Comparison of ENCODE assay signal across 32 cellular contexts in genomic region chr9:132390966-132391365, GRCh38. TPM values are rescaled to one million over a fixed set of nuclear protein-coding genes. Genes with fewer than 3 reads are reported as not detected.
"Had no signal": no experiment of that assay in that cellular context is flagged by ENCODE, and none has a peak within 500 bp of the region (broad histone marks: within the 10 kb centered on the region; RNA-seq: fewer than 3 reads in every experiment).

No MANE protein-coding gene starts in this region.

- DNase-seq: activated CD4-positive, alpha-beta memory T cell treated with anti-CD3 and anti-CD28 coated beads, Interleukin-2, amount 10 ng/mL, durations not matched to agents 7 days and 5 days; activated CD4-positive, alpha-beta T cell treated with anti-CD3 and anti-CD28 coated beads for 1 hour; activated CD4-positive, alpha-beta T cell treated with anti-CD3 and anti-CD28 coated beads for 4 hours; activated CD4-positive, alpha-beta T cell treated with anti-CD3 and anti-CD28 coated beads, Interleukin-2, amount 10 ng/mL, durations not matched to agents 7 days and 5 days; activated CD4-positive, alpha-beta T cell treated with anti-CD3 and anti-CD28 coated beads, Interleukin-2, amount 50 U/mL, for 4 hours; activated CD8-positive, alpha-beta memory T cell treated with anti-CD3 and anti-CD28 coated beads, Interleukin-2, amount 50 U/mL, for 48 hours; activated gamma-delta T cell; activated naive CD4-positive, alpha-beta T cell; activated naive CD4-positive, alpha-beta T cell treated with anti-CD3 and anti-CD28 coated beads, Interleukin-2, amount 10 ng/mL, durations not matched to agents 7 days and 5 days; activated naive CD8-positive, alpha-beta T cell treated with anti-CD3 and anti-CD28 coated beads, Interleukin-2, amount 10 ng/mL, durations not matched to agents 7 days and 5 days; activated T-cell treated with anti-CD3 and anti-CD28 coated beads for 4 hours; activated T-cell treated with anti-CD3 and anti-CD28 coated beads, Interleukin-2, amount 50 U/mL, for 24 hours; activated T-cell treated with anti-CD3 and anti-CD28 coated beads, Interleukin-2, amount 50 U/mL, for 72 hours; central memory CD4-positive, alpha-beta T cell; cerebellar nuclear complex; colonic mucosa; effector CD8-positive, alpha-beta T cell; esophagus squamous epithelium; foreskin melanocyte; T-helper 2 cell had no signal

- H3K27me3 Mint-ChIP-seq: activated CD4-positive, alpha-beta memory T cell treated with anti-CD3 and anti-CD28 coated beads, Interleukin-2, amount 10 ng/mL, durations not matched to agents 7 days and 5 days; activated CD4-positive, alpha-beta T cell treated with anti-CD3 and anti-CD28 coated beads, Interleukin-2, amount 10 ng/mL, durations not matched to agents 7 days and 5 days; activated naive CD4-positive, alpha-beta T cell treated with anti-CD3 and anti-CD28 coated beads, Interleukin-2, amount 10 ng/mL, durations not matched to agents 7 days and 5 days; activated naive CD8-positive, alpha-beta T cell treated with anti-CD3 and anti-CD28 coated beads, Interleukin-2, amount 10 ng/mL, durations not matched to agents 7 days and 5 days; activated T-cell treated with anti-CD3 and anti-CD28 coated beads, Interleukin-2, amount 50 U/mL, for 24 hours had no signal

- H3K27me3 ChIP-seq: ascending aorta, breast epithelium, cardiac muscle cell, colonic mucosa, esophagus squamous epithelium, gastroesophageal sphincter had no signal

- H3K4me3 ChIP-seq: ascending aorta, breast epithelium, cardiac muscle cell, colonic mucosa, esophagus squamous epithelium, gastroesophageal sphincter had no signal

- H3K9me3 ChIP-seq: ascending aorta, breast epithelium, colonic mucosa, esophagus squamous epithelium, gastroesophageal sphincter had no signal

- H3K4me3 Mint-ChIP-seq: activated CD4-positive, alpha-beta memory T cell treated with anti-CD3 and anti-CD28 coated beads, Interleukin-2, amount 10 ng/mL, durations not matched to agents 7 days and 5 days; activated CD4-positive, alpha-beta T cell treated with anti-CD3 and anti-CD28 coated beads, Interleukin-2, amount 10 ng/mL, durations not matched to agents 7 days and 5 days; activated naive CD4-positive, alpha-beta T cell treated with anti-CD3 and anti-CD28 coated beads, Interleukin-2, amount 10 ng/mL, durations not matched to agents 7 days and 5 days; activated naive CD8-positive, alpha-beta T cell treated with anti-CD3 and anti-CD28 coated beads, Interleukin-2, amount 10 ng/mL, durations not matched to agents 7 days and 5 days; activated T-cell treated with anti-CD3 and anti-CD28 coated beads, Interleukin-2, amount 50 U/mL, for 24 hours; activated T-cell treated with anti-CD3 and anti-CD28 coated beads, Interleukin-2, amount 50 U/mL, for 72 hours; brain; WTC11 had no signal

- H3K27ac ChIP-seq: ascending aorta, breast epithelium, cardiac muscle cell, colonic mucosa, epithelial cell of prostate, esophagus squamous epithelium, gastroesophageal sphincter had no signal

- ATAC-seq: activated naive CD4-positive, alpha-beta T cell treated with anti-CD3 and anti-CD28 coated beads, Interleukin-2, amount 50 U/mL, for 72 hours; activated T-cell treated with anti-CD3 and anti-CD28 coated beads, Interleukin-2, amount 50 U/mL, for 72 hours; gastroesophageal sphincter; WTC11 had no signal

- H3K4me1 Mint-ChIP-seq: activated CD4-positive, alpha-beta memory T cell treated with anti-CD3 and anti-CD28 coated beads, Interleukin-2, amount 10 ng/mL, durations not matched to agents 7 days and 5 days; activated CD4-positive, alpha-beta T cell treated with anti-CD3 and anti-CD28 coated beads, Interleukin-2, amount 10 ng/mL, durations not matched to agents 7 days and 5 days; activated naive CD4-positive, alpha-beta T cell treated with anti-CD3 and anti-CD28 coated beads, Interleukin-2, amount 10 ng/mL, durations not matched to agents 7 days and 5 days; activated naive CD8-positive, alpha-beta T cell treated with anti-CD3 and anti-CD28 coated beads, Interleukin-2, amount 10 ng/mL, durations not matched to agents 7 days and 5 days; brain; WTC11 had no signal

- H3K9me3 Mint-ChIP-seq: activated CD4-positive, alpha-beta memory T cell treated with anti-CD3 and anti-CD28 coated beads, Interleukin-2, amount 10 ng/mL, durations not matched to agents 7 days and 5 days; activated CD4-positive, alpha-beta T cell treated with anti-CD3 and anti-CD28 coated beads, Interleukin-2, amount 10 ng/mL, durations not matched to agents 7 days and 5 days; activated naive CD4-positive, alpha-beta T cell treated with anti-CD3 and anti-CD28 coated beads, Interleukin-2, amount 10 ng/mL, durations not matched to agents 7 days and 5 days; activated naive CD4-positive, alpha-beta T cell treated with anti-CD3 and anti-CD28 coated beads, Interleukin-2, amount 50 U/mL, for 72 hours; activated naive CD8-positive, alpha-beta T cell treated with anti-CD3 and anti-CD28 coated beads, Interleukin-2, amount 10 ng/mL, durations not matched to agents 7 days and 5 days; activated T-cell treated with anti-CD3 and anti-CD28 coated beads, Interleukin-2, amount 50 U/mL, for 24 hours; activated T-cell treated with anti-CD3 and anti-CD28 coated beads, Interleukin-2, amount 50 U/mL, for 72 hours; brain; WTC11 had no signal

- H3K27ac Mint-ChIP-seq: activated CD4-positive, alpha-beta memory T cell treated with anti-CD3 and anti-CD28 coated beads, Interleukin-2, amount 10 ng/mL, durations not matched to agents 7 days and 5 days; activated CD4-positive, alpha-beta T cell treated with anti-CD3 and anti-CD28 coated beads, Interleukin-2, amount 10 ng/mL, durations not matched to agents 7 days and 5 days; activated naive CD8-positive, alpha-beta T cell treated with anti-CD3 and anti-CD28 coated beads, Interleukin-2, amount 10 ng/mL, durations not matched to agents 7 days and 5 days; activated T-cell treated with anti-CD3 and anti-CD28 coated beads, Interleukin-2, amount 50 U/mL, for 24 hours; activated T-cell treated with anti-CD3 and anti-CD28 coated beads, Interleukin-2, amount 50 U/mL, for 72 hours; brain; WTC11 had no signal

- H3K4me1 ChIP-seq: ascending aorta, breast epithelium, colonic mucosa, esophagus squamous epithelium, gastroesophageal sphincter had no signal

RNA-seq across cellular contexts. Expression of gene CFAP77, which starts 19.0 kb away (rescaled TPM):
- total RNA-seq: activated CD4-positive, alpha-beta memory T cell treated with anti-CD3 and anti-CD28 coated beads, Interleukin-2, amount 10 ng/mL, durations not matched to agents 7 days and 5 days; activated CD4-positive, alpha-beta T cell treated with anti-CD3 and anti-CD28 coated beads, Interleukin-2, amount 10 ng/mL, durations not matched to agents 7 days and 5 days; activated naive CD4-positive, alpha-beta T cell treated with anti-CD3 and anti-CD28 coated beads, Interleukin-2, amount 50 U/mL, for 72 hours; activated naive CD8-positive, alpha-beta T cell treated with anti-CD3 and anti-CD28 coated beads, Interleukin-2, amount 10 ng/mL, durations not matched to agents 7 days and 5 days; activated T-cell treated with anti-CD3 and anti-CD28 coated beads, Interleukin-2, amount 50 U/mL, for 72 hours; ascending aorta; breast epithelium; colonic mucosa; endothelial cell of umbilical vein; esophagus squamous epithelium; fibroblast of lung; gastroesophageal sphincter; glomerular endothelial cell; T-helper 1 cell treated with Interleukin-12 subunit alpha and Interleukin-12 subunit beta and Interleukin-4 antibody, amounts not matched to agents 30 ng/mL and 1 ng/mL, for 36 hours had no signal
